ENCODE assay signal across 9 cellular contexts in the genomic region with DNA sequence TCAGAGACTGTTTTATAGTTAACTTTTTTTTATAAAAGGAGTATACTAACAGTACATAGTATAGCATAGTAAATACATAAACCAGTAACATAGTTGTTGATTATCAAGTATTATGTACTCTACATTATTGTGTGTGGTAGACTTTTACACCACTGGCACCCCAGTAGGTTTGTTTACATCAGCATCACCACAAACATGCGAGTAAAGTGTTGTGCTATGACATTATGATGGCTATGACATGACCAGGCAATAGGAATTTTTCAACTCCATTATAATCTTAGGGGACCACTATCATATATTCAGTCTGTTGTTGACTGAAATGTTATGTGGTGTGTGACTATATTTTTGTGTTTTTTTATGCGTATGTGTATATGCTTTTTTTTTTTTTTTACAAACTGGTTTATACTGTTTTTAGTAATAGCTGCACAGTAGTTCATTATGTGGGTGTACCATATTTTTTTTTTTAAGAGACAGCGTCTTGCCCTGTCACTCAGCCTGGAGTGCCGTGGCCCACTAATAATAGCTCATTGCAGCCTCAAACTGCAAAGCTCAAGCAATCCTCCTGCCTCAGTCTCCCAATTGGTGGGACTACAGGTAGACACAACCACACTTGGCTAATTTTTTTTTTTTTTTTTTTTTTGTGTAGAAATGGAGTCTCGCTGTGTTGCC. TPM values are rescaled to one million over a fixed set of nuclear protein-coding genes. Genes with fewer than 3 reads are reported as not detected.
A peak's percentile ranks its signal among the peaks of the same experiment; 100 is the strongest.
DNase-seq lines count a peak whose midpoint lies in the region; TF ChIP-seq lines count a peak whose summit lies in the region.
"Had no signal": no experiment of that assay in that cellular context is flagged by ENCODE, and none has a peak within 500 bp of the region (broad histone marks: within the 10 kb centered on the region; RNA-seq: fewer than 3 reads in every experiment).

No MANE protein-coding gene starts in this region.

- no peaks in the 10 kb centered on the region for H3K9me3 ChIP-seq in muscle layer of duodenum (ENCODE audit: control insufficient read depth in 1 of 2, low read length in 2 of 2)

- H3K36me3 Mint-ChIP-seq in IgD-negative memory B cell: peaks cover 1% of the 10 kb centered on the region
- H3K36me3 Mint-ChIP-seq in MCF 10A (ENCODE audit: insufficient read depth, unreplicated experiment): peaks cover 40% of the 10 kb centered on the region

- peak overlapping the region in 1 of 3 donors; percentile 34 for H3K27ac Mint-ChIP-seq in IgD-negative memory B cell
- H3K27ac Mint-ChIP-seq in MCF 10A (ENCODE audit: low read depth, unreplicated experiment): peak overlapping the region; percentile 91

- no TSS peak for BruUV-seq in MCF 10A (replicated peaks; lab: Mats Ljungman, UMichigan)

- peaks cover 0 to 19% of the 10 kb centered on the region in 2 donors for H3K4me1 ChIP-seq in muscle layer of duodenum (ENCODE audit: control insufficient read depth in 1 of 2, insufficient read depth in 2 of 2, low read length in 2 of 2)

- TF ChIP-seq CTCF in AG04449 (IDR thresholded peaks at IDR 0.05; ENCODE audit: insufficient read depth, low read length, missing control alignments) (no peak), MCF 10A (IDR thresholded peaks at IDR 0.05; ENCODE audit: unreplicated experiment) (no peak)

- POLR2A ChIA-PET in AG04449 (lab: Yijun Ruan, JAX): interaction anchor here (0.7 kb wide), 2 partner anchors 1004 to 1057 kb away, joined by 4 to 5 read pairs; partner anchors contain the start of gene DPH3
- POLR2A ChIA-PET in MCF 10A (lab: Yijun Ruan, JAX): interaction anchor here (0.6 to 6.9 kb wide), 15 partner anchors 8 to 561 kb away, joined by 3 to 47 read pairs (median 6); partner anchors contain the start of genes CCDC174, MRPS25 and RBSN

- H3K4me3 Mint-ChIP-seq in IgD-negative memory B cell (peak overlapping the region in 3 of 4 donors; percentile 76 to 97 (median 92)), MCF 10A (ENCODE audit: unreplicated experiment) (peak overlapping the region; percentile 81)

- H3K27me3 ChIP-seq in muscle layer of duodenum (ENCODE audit: low read depth, low read length): no peaks in the 10 kb centered on the region

- CTCF ChIA-PET in AG04449 (lab: Yijun Ruan, JAX) (interaction anchor here (1.0 to 1.4 kb wide), 5 partner anchors 30 to 100 kb away, joined by 3 to 6 read pairs (median 4); no protein-coding TSS in a partner anchor), MCF 10A (lab: Yijun Ruan, JAX) (interaction anchor here (0.6 to 9.1 kb wide), 6 partner anchors 32 to 197 kb away, joined by 3 to 121 read pairs (median 4); no protein-coding TSS in a partner anchor)

- H3K9me3 Mint-ChIP-seq in IgD-negative memory B cell: no peaks in the 10 kb centered on the region
- no peaks in the 10 kb centered on the region for H3K9me3 Mint-ChIP-seq in MCF 10A (ENCODE audit: unreplicated experiment)

- peaks cover 10 to 22% (median 21%) of the 10 kb centered on the region in 3 donors for H3K4me1 Mint-ChIP-seq in IgD-negative memory B cell
- peaks cover 13% of the 10 kb centered on the region for H3K4me1 Mint-ChIP-seq in MCF 10A (ENCODE audit: insufficient read depth, unreplicated experiment)

- H3K27me3 Mint-ChIP-seq in IgD-negative memory B cell (no peaks in the 10 kb centered on the region), MCF 10A (ENCODE audit: insufficient read depth, unreplicated experiment) (no peaks in the 10 kb centered on the region)

- intact Hi-C loops in MCF 10A (cut with micrococcal nuclease): loop anchor here (5.0 to 10.0 kb wide), 3 partner anchors 167 to 607 kb away; no protein-coding TSS in a partner anchor

- peak overlapping the region; percentile 86 for H3K4me3 ChIP-seq in AG04449 (ENCODE audit: low read depth, low read length)
- peak overlapping the region; percentile 95 for H3K4me3 ChIP-seq in muscle layer of duodenum (ENCODE audit: low read depth in 1 of 2, low read length in 2 of 2)

- peak overlapping the region; percentile 92 for H3K27ac ChIP-seq in muscle layer of duodenum (ENCODE audit: low read length)

- DNase-seq in AG04449 (ENCODE audit: low read depth, low spot score) (no peak), MCF 10A (ENCODE audit: unreplicated experiment) (no peak), inferior parietal cortex (ENCODE audit: extremely low spot score) (no peak), pons (ENCODE audit: low spot score) (no peak), COLO829 (ENCODE audit: low spot score) (no peak), NCI-H2029 (lab: John Stamatoyannopoulos, UW) (no peak)
- DNase-seq: NCI-H524 treated with DMSO at 0.1 percent for 48 hours had no signal

- H3K36me3 ChIP-seq in muscle layer of duodenum (ENCODE audit: control insufficient read depth in 1 of 2, insufficient read depth in 2 of 2, low read length in 2 of 2): peaks cover 10 to 14% of the 10 kb centered on the region in 2 donors

RNA-seq across cellular contexts. Expression of gene CAPN7, which starts 1.9 kb away (rescaled TPM):
- polyA plus RNA-seq in IgD-negative memory B cell: 27.8 TPM
- total RNA-seq in MCF 10A (2022): 48.4 and 55.2 TPM in 2 replicates
